12 cellular contexts compared by ENCODE assay signal in the genomic region with DNA sequence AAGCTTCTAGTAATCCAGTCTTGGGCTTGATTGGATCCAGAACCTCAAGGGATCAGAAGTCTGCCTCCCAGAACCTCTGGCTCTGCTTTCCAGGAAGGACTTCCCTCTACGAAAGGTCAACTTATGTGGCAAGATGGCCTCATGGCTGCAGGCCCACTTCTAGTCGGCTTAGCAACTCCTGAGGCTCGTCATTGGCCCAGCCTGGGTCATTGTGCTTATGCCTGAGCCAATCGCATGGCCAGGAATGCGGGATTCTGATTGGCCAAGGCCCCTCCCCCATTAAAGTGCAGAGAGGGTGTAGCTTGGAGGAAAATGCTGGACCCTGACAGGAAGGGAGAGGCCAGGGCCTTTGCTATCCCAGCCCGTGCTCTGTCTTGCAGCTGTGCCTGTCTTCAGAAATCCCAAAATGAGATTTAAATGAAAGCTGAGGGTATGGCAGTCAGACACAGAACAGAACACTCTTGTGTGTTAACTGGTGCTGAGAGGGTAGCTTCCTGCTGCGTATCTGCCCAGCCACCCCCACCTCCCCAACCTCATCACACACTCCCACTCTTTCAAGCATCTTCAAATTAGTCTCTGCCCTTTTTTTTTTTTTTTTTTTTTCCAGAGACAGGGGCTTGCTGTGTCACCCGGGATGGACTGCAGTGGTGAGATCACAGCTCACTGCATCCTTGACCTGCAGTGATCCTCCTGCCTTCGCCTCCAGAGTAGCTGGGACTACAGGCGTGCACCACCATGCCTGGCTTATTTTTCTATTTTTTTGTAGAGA. TPM values are rescaled to one million over a fixed set of nuclear protein-coding genes. Genes with fewer than 3 reads are reported as not detected.
DNase-seq lines count a peak whose midpoint lies in the region; ATAC-seq and TF ChIP-seq lines count a peak whose summit lies in the region.
"Had no signal": no experiment of that assay in that cellular context is flagged by ENCODE, and none has a peak within 500 bp of the region (broad histone marks: within the 10 kb centered on the region; RNA-seq: fewer than 3 reads in every experiment).

No MANE protein-coding gene starts in this region.

- H3K27ac ChIP-seq in right atrium auricular region (no peak overlapping the region), testis (no peak overlapping the region)
- H3K27ac ChIP-seq: gastrocnemius medialis, neutrophil, VCaP had no signal

- TF ChIP-seq POLR2A in testis (IDR thresholded peaks at IDR 0.05): no peak

- TF ChIP-seq CTCF in activated CD8-positive, alpha-beta T cell treated with anti-CD3 and anti-CD28 coated beads for 36 hours (IDR thresholded peaks at IDR 0.05): no peak
- no peak for TF ChIP-seq CTCF in WTC11 (IDR thresholded peaks at IDR 0.05)
- TF ChIP-seq CTCF in right atrium auricular region (IDR thresholded peaks at IDR 0.05): no peak
- TF ChIP-seq CTCF in testis (IDR thresholded peaks at IDR 0.05): no peak
- no peak for TF ChIP-seq CTCF in natural killer cell (IDR thresholded peaks at IDR 0.05)

- intact Hi-C loops in activated CD8-positive, alpha-beta T cell treated with anti-CD3 and anti-CD28 coated beads for 36 hours (cut with micrococcal nuclease): no loop called here
- intact Hi-C loops in testis (cut with DNase I; ENCODE audit: low total_unique reads): no loop called here
- intact Hi-C loops in natural killer cell (cut with micrococcal nuclease): no loop called here

- H3K9me3 ChIP-seq in right atrium auricular region: no peaks in the 10 kb centered on the region
- H3K9me3 ChIP-seq in testis: no peaks in the 10 kb centered on the region
- H3K9me3 ChIP-seq: gastrocnemius medialis, neutrophil had no signal

- H3K4me3 ChIP-seq in right atrium auricular region (no peak overlapping the region), testis (no peak overlapping the region)
- H3K4me3 ChIP-seq: gastrocnemius medialis had no signal

- H3K27ac Mint-ChIP-seq in activated CD8-positive, alpha-beta T cell treated with anti-CD3 and anti-CD28 coated beads for 36 hours: no peak overlapping the region
- no peak overlapping the region for H3K27ac Mint-ChIP-seq in activated CD8-positive, alpha-beta T cell treated with anti-CD3 and anti-CD28 coated beads, Interleukin-2, amount 10 ng/mL, durations not matched to agents 7 days and 5 days
- H3K27ac Mint-ChIP-seq in WTC11 (no peak overlapping the region), natural killer cell (no peak overlapping the region)
- H3K27ac Mint-ChIP-seq in natural killer cell treated with Interleukin-12 subunit alpha and Interleukin-12 subunit beta and Interleukin-15 and Interleukin-18, amount 100 ng/mL, for 72 hours: no peak overlapping the region
- H3K27ac Mint-ChIP-seq: activated naive CD8-positive, alpha-beta T cell treated with anti-CD3 and anti-CD28 coated beads, Interleukin-2, amount 50 U/mL, for 24 hours had no signal

- 53 to 60% methylated on average over 10 of the region's 10 CpGs for WGBS in testis, 2 donors

- H3K27me3 ChIP-seq in right atrium auricular region (no peaks in the 10 kb centered on the region), testis (no peaks in the 10 kb centered on the region)
- H3K27me3 ChIP-seq: gastrocnemius medialis, neutrophil had no signal

- POLR2A ChIA-PET in activated CD8-positive, alpha-beta T cell treated with anti-CD3 and anti-CD28 coated beads for 36 hours (lab: Charles Lee): interaction anchor here (0.6 to 0.9 kb wide), 3 partner anchors 35 to 609 kb away, joined by 3 to 4 read pairs (median 3); no protein-coding TSS in a partner anchor
- POLR2A ChIA-PET in activated CD8-positive, alpha-beta T cell treated with anti-CD3 and anti-CD28 coated beads, Interleukin-2, amount 10 ng/mL, durations not matched to agents 7 days and 5 days (lab: Charles Lee): no interaction called here
- POLR2A ChIA-PET in WTC11 (lab: Charles Lee): interaction anchor here (0.7 kb wide), 1 partner anchor 1600 kb away, joined by 8 read pairs; no protein-coding TSS in a partner anchor

- no peak for ATAC-seq in activated CD8-positive, alpha-beta T cell treated with anti-CD3 and anti-CD28 coated beads for 36 hours
- ATAC-seq in activated CD8-positive, alpha-beta T cell treated with anti-CD3 and anti-CD28 coated beads, Interleukin-2, amount 10 ng/mL, durations not matched to agents 7 days and 5 days: no peak
- ATAC-seq in WTC11 (peak; percentile 77), natural killer cell (no peak)
- no peak for ATAC-seq in natural killer cell treated with Interleukin-12 subunit alpha and Interleukin-12 subunit beta and Interleukin-15 and Interleukin-18, amount 100 ng/mL, for 72 hours
- ATAC-seq: activated naive CD8-positive, alpha-beta T cell treated with anti-CD3 and anti-CD28 coated beads, Interleukin-2, amount 50 U/mL, for 24 hours; gastrocnemius medialis had no signal

- H3K27me3 Mint-ChIP-seq in activated CD8-positive, alpha-beta T cell treated with anti-CD3 and anti-CD28 coated beads for 36 hours: no peaks in the 10 kb centered on the region
- H3K27me3 Mint-ChIP-seq in activated CD8-positive, alpha-beta T cell treated with anti-CD3 and anti-CD28 coated beads, Interleukin-2, amount 10 ng/mL, durations not matched to agents 7 days and 5 days (ENCODE audit: low read depth): no peaks in the 10 kb centered on the region
- peaks cover 2% of the 10 kb centered on the region; the same call in 1 of the 2 replicates for H3K27me3 Mint-ChIP-seq in WTC11 (ENCODE audit: low read depth)
- no peaks in the 10 kb centered on the region for H3K27me3 Mint-ChIP-seq in natural killer cell (ENCODE audit: low read depth in 2 of 2)
- H3K27me3 Mint-ChIP-seq in natural killer cell treated with Interleukin-12 subunit alpha and Interleukin-12 subunit beta and Interleukin-15 and Interleukin-18, amount 100 ng/mL, for 72 hours: no peaks in the 10 kb centered on the region
- H3K27me3 Mint-ChIP-seq: activated naive CD8-positive, alpha-beta T cell treated with anti-CD3 and anti-CD28 coated beads, Interleukin-2, amount 50 U/mL, for 24 hours had no signal

- H3K4me1 ChIP-seq in right atrium auricular region (peaks cover 0 to 19% of the 10 kb centered on the region in 2 donors), testis (peaks cover 19% of the 10 kb centered on the region)
- H3K4me1 ChIP-seq: gastrocnemius medialis had no signal

- no peaks in the 10 kb centered on the region for H3K36me3 ChIP-seq in right atrium auricular region
- no peaks in the 10 kb centered on the region for H3K36me3 ChIP-seq in testis (ENCODE audit: low read depth, missing control alignments)
- H3K36me3 ChIP-seq: gastrocnemius medialis, neutrophil had no signal

- DNase-seq in activated CD8-positive, alpha-beta T cell treated with anti-CD3 and anti-CD28 coated beads for 36 hours: peak; percentile 11
- no peak for DNase-seq in activated CD8-positive, alpha-beta T cell treated with anti-CD3 and anti-CD28 coated beads, Interleukin-2, amount 10 ng/mL, durations not matched to agents 7 days and 5 days
- DNase-seq in WTC11 (ENCODE audit: low spot score): peak; percentile 50
- DNase-seq in right atrium auricular region (ENCODE audit: low spot score): peak; percentile 66
- peak; percentile 77 for DNase-seq in testis
- DNase-seq in natural killer cell: no peak
- no peak for DNase-seq in natural killer cell treated with Interleukin-12 subunit alpha and Interleukin-12 subunit beta and Interleukin-15 and Interleukin-18, amount 100 ng/mL, for 72 hours (ENCODE audit: low spot score)
- no peak for DNase-seq in SHP77 (lab: John Stamatoyannopoulos, UW)
- DNase-seq: activated naive CD8-positive, alpha-beta T cell treated with anti-CD3 and anti-CD28 coated beads, Interleukin-2, amount 50 U/mL, for 24 hours; gastrocnemius medialis had no signal

- CTCF ChIA-PET in activated CD8-positive, alpha-beta T cell treated with anti-CD3 and anti-CD28 coated beads for 36 hours (lab: Charles Lee): interaction anchor here (1.0 to 1.1 kb wide), 2 partner anchors 15 to 46 kb away, joined by 3 read pairs; no protein-coding TSS in a partner anchor
- CTCF ChIA-PET in activated CD8-positive, alpha-beta T cell treated with anti-CD3 and anti-CD28 coated beads, Interleukin-2, amount 10 ng/mL, durations not matched to agents 7 days and 5 days (lab: Charles Lee): interaction anchor here (1.3 kb wide), 1 partner anchor 52 kb away, joined by 4 read pairs; no protein-coding TSS in a partner anchor
- CTCF ChIA-PET in WTC11 (lab: Charles Lee): interaction anchor here (0.6 to 1.6 kb wide), 4 partner anchors 19 to 180 kb away, joined by 3 to 5 read pairs (median 4); no protein-coding TSS in a partner anchor

- H3K4me3 Mint-ChIP-seq in activated CD8-positive, alpha-beta T cell treated with anti-CD3 and anti-CD28 coated beads for 36 hours: no peak overlapping the region
- H3K4me3 Mint-ChIP-seq in activated CD8-positive, alpha-beta T cell treated with anti-CD3 and anti-CD28 coated beads, Interleukin-2, amount 10 ng/mL, durations not matched to agents 7 days and 5 days: no peak overlapping the region
- H3K4me3 Mint-ChIP-seq in WTC11 (no peak overlapping the region), natural killer cell (no peak overlapping the region)
- no peak overlapping the region for H3K4me3 Mint-ChIP-seq in natural killer cell treated with Interleukin-12 subunit alpha and Interleukin-12 subunit beta and Interleukin-15 and Interleukin-18, amount 100 ng/mL, for 72 hours
- H3K4me3 Mint-ChIP-seq: activated naive CD8-positive, alpha-beta T cell treated with anti-CD3 and anti-CD28 coated beads, Interleukin-2, amount 50 U/mL, for 24 hours had no signal

- H3K36me3 Mint-ChIP-seq in activated CD8-positive, alpha-beta T cell treated with anti-CD3 and anti-CD28 coated beads for 36 hours (ENCODE audit: low read depth): no peaks in the 10 kb centered on the region
- peaks cover 6% of the 10 kb centered on the region for H3K36me3 Mint-ChIP-seq in activated CD8-positive, alpha-beta T cell treated with anti-CD3 and anti-CD28 coated beads, Interleukin-2, amount 10 ng/mL, durations not matched to agents 7 days and 5 days (ENCODE audit: low read depth)
- H3K36me3 Mint-ChIP-seq in WTC11 (no peaks in the 10 kb centered on the region), natural killer cell (no peaks in the 10 kb centered on the region)
- no peaks in the 10 kb centered on the region for H3K36me3 Mint-ChIP-seq in natural killer cell treated with Interleukin-12 subunit alpha and Interleukin-12 subunit beta and Interleukin-15 and Interleukin-18, amount 100 ng/mL, for 72 hours

- H3K9me3 Mint-ChIP-seq in activated CD8-positive, alpha-beta T cell treated with anti-CD3 and anti-CD28 coated beads for 36 hours: no peaks in the 10 kb centered on the region
- no peaks in the 10 kb centered on the region for H3K9me3 Mint-ChIP-seq in activated CD8-positive, alpha-beta T cell treated with anti-CD3 and anti-CD28 coated beads, Interleukin-2, amount 10 ng/mL, durations not matched to agents 7 days and 5 days (ENCODE audit: insufficient read depth)
- H3K9me3 Mint-ChIP-seq in WTC11: no peaks in the 10 kb centered on the region
- H3K9me3 Mint-ChIP-seq in natural killer cell: no peaks in the 10 kb centered on the region
- H3K9me3 Mint-ChIP-seq in natural killer cell treated with Interleukin-12 subunit alpha and Interleukin-12 subunit beta and Interleukin-15 and Interleukin-18, amount 100 ng/mL, for 72 hours: no peaks in the 10 kb centered on the region
- H3K9me3 Mint-ChIP-seq: activated naive CD8-positive, alpha-beta T cell treated with anti-CD3 and anti-CD28 coated beads, Interleukin-2, amount 50 U/mL, for 24 hours had no signal

- H3K4me1 Mint-ChIP-seq in activated CD8-positive, alpha-beta T cell treated with anti-CD3 and anti-CD28 coated beads for 36 hours (ENCODE audit: low read depth): peaks cover 17% of the 10 kb centered on the region
- H3K4me1 Mint-ChIP-seq in activated CD8-positive, alpha-beta T cell treated with anti-CD3 and anti-CD28 coated beads, Interleukin-2, amount 10 ng/mL, durations not matched to agents 7 days and 5 days (ENCODE audit: low read depth): peaks cover 14% of the 10 kb centered on the region
- H3K4me1 Mint-ChIP-seq in WTC11 (peaks cover 19% of the 10 kb centered on the region), natural killer cell (peaks cover 0 to 9% of the 10 kb centered on the region in 2 donors)
- peaks cover 4 to 7% of the 10 kb centered on the region in 2 donors for H3K4me1 Mint-ChIP-seq in natural killer cell treated with Interleukin-12 subunit alpha and Interleukin-12 subunit beta and Interleukin-15 and Interleukin-18, amount 100 ng/mL, for 72 hours (ENCODE audit: low read depth in 2 of 2)

RNA-seq across cellular contexts. Expression of a gene that starts 5.5 kb away (rescaled TPM):
- 10 to 100 TPM; 24.5 to 25.7 TPM for total RNA-seq in activated CD8-positive, alpha-beta T cell treated with anti-CD3 and anti-CD28 coated beads for 36 hours
- 10 to 100 TPM; 38.7 to 39.2 TPM for total RNA-seq in activated CD8-positive, alpha-beta T cell treated with anti-CD3 and anti-CD28 coated beads, Interleukin-2, amount 10 ng/mL, durations not matched to agents 7 days and 5 days
- total RNA-seq in WTC11 (2021): 34.4 to 36.0 TPM (median 35.0 TPM) in 3 replicates
- total RNA-seq in right atrium auricular region: 1 to 10 TPM; 4.4 to 5.5 TPM
- total RNA-seq in testis: 10 to 100 TPM; 16.3 to 17.6 TPM
- 32.2 TPM for polyA plus RNA-seq in testis (ENCODE audit: insufficient read depth, low read depth, low replicate concordance)
- total RNA-seq in natural killer cell: 1 to 10 TPM; 2.6 to 6.7 (median 2.9) TPM
- 10 to 100 TPM; 16.5 to 33.2 TPM for total RNA-seq in natural killer cell treated with Interleukin-12 subunit alpha and Interleukin-12 subunit beta and Interleukin-15 and Interleukin-18, amount 100 ng/mL, for 72 hours

Comparison
In these comparisons a context has a peak if more than half of its experiments do, and no peak if none do; other contexts are left out.
1. DNase-seq: peak in activated CD8-positive, alpha-beta T cell treated with anti-CD3 and anti-CD28 coated beads for 36 hours (single experiment), WTC11 (single experiment), right atrium auricular region (single experiment) and testis (single experiment); none in activated CD8-positive, alpha-beta T cell treated with anti-CD3 and anti-CD28 coated beads, Interleukin-2, amount 10 ng/mL, durations not matched to agents 7 days and 5 days (single experiment), natural killer cell (single experiment), natural killer cell treated with Interleukin-12 subunit alpha and Interleukin-12 subunit beta and Interleukin-15 and Interleukin-18, amount 100 ng/mL, for 72 hours (single experiment) and SHP77 (0 of 2).